ENCODE assay signal across 11 cellular contexts in genomic region chr1:183600136-183600535, GRCh38. TPM values are rescaled to one million over a fixed set of nuclear protein-coding genes. Genes with fewer than 3 reads are reported as not detected.
DNase-seq lines count a peak whose midpoint lies in the region; ATAC-seq and TF ChIP-seq lines count a peak whose summit lies in the region.
"Had no signal": no experiment of that assay in that cellular context is flagged by ENCODE, and none has a peak within 500 bp of the region (broad histone marks: within the 10 kb centered on the region; RNA-seq: fewer than 3 reads in every experiment).

No MANE protein-coding gene starts in this region.

- DNase-seq in ELR (ENCODE audit: low read depth) = peak; percentile 75
- DNase-seq in NOMO-1 (lab: John Stamatoyannopoulos, UW; ENCODE audit: unreplicated experiment in 2 of 2) = peak; percentile 60 to 73
- DNase-seq in epithelial cell of proximal tubule (ENCODE audit: low read depth) = peak; percentile 69
- DNase-seq in NCI-H2107 (lab: John Stamatoyannopoulos, UW) = no peak
- DNase-seq in RWPE1 (ENCODE audit: low spot score) = no peak
- no peak for DNase-seq in NCI-H1105 (lab: John Stamatoyannopoulos, UW)
- DNase-seq: NCI-H1694, T-cell had no signal

- POLR2A ChIA-PET in RWPE1 (lab: Yijun Ruan, JAX; ENCODE audit: low non-redundant PET) = no interaction called here

- peaks cover 82 to 88% of the 10 kb centered on the region in 2 experiments for H3K4me1 ChIP-seq in neutrophil (ENCODE audit: control insufficient read depth in 1 of 2, insufficient read depth in 1 of 2, low read depth in 1 of 2, low read length in 1 of 2)

- TF ChIP-seq CTCF in epithelial cell of proximal tubule (conservative IDR thresholded peaks at IDR 0.05; ENCODE audit: low read depth, low read length) (no peak), neutrophil (IDR thresholded peaks at IDR 0.05) (no peak), RWPE1 (conservative IDR thresholded peaks at IDR 0.05; ENCODE audit: low read depth) (no peak)

- H3K4me3 ChIP-seq in epithelial cell of proximal tubule (ENCODE audit: low read depth, low read length) (no peak overlapping the region), neutrophil (ENCODE audit: low read depth in 1 of 2, low read length in 1 of 2) (peak overlapping the region in 1 of 2 experiments; percentile 64)

- no peak for ATAC-seq in HG03457 (IDR thresholded peaks at IDR 0.05; ENCODE audit: unreplicated experiment)
- ATAC-seq: T-cell had no signal

- no peaks in the 10 kb centered on the region for H3K36me3 ChIP-seq in neutrophil

- CTCF ChIA-PET in RWPE1 (lab: Yijun Ruan, JAX) = interaction anchor here (0.8 to 1.1 kb wide), 2 partner anchors 15 to 33 kb away, joined by 3 read pairs; no protein-coding TSS in a partner anchor

- H3K27me3 ChIP-seq in neutrophil = no peaks in the 10 kb centered on the region

- peak overlapping the region; percentile 98 for H3K27ac ChIP-seq in neutrophil
- H3K27ac ChIP-seq in RWPE1 = no peak overlapping the region

- H3K9me3 ChIP-seq in neutrophil = no peaks in the 10 kb centered on the region

RNA-seq across cellular contexts. Expression of gene NCF2, which starts 9.9 kb away (rescaled TPM):
- total RNA-seq in epithelial cell of proximal tubule = 25.6 and 32.0 TPM in 2 replicates
- total RNA-seq: dermis microvascular lymphatic vessel endothelial cell had no signal

RNA-seq across cellular contexts. Expression of gene ARPC5, which starts 35.4 kb away (rescaled TPM):
- 94.4 and 127 TPM in 2 replicates for total RNA-seq in epithelial cell of proximal tubule

RNA-seq across cellular contexts. Expression of gene APOBEC4, which starts 53.0 kb away (rescaled TPM):
- total RNA-seq in epithelial cell of proximal tubule = not detected in 2 replicates
- total RNA-seq: dermis microvascular lymphatic vessel endothelial cell, T-cell had no signal

Comparison
In these comparisons a context has a peak if more than half of its experiments do, and no peak if none do; other contexts are left out.
1. DNase-seq: peak in ELR (single experiment), NOMO-1 (2 of 2) and epithelial cell of proximal tubule (single experiment); none in NCI-H2107 (single experiment), RWPE1 (single experiment) and NCI-H1105 (single experiment).